ENCODE assay signal across 19 cellular contexts in the genomic region with DNA sequence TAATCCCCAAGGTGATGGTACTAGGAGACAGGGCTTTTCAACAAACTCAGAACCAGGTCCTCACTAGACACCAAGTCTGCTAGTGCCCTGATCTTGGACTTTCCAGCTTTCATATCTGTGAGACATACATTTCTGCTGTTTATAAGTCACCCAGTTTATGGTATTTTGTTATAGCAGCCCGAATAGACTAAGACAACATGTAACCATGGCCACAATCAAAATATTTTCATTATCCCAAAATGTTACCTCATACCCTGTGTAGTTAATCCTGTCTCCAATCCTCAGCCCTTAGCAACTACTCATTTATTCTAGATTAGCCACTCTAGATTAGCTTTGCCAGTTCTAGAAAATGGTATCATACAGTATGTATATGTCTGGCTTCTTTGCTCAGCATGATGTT.
"Had no signal": no experiment of that assay in that cellular context is flagged by ENCODE, and none has a peak within 500 bp of the region (broad histone marks: within the 10 kb centered on the region; RNA-seq: fewer than 3 reads in every experiment).

No MANE protein-coding gene starts in this region.

- H3K4me1 ChIP-seq: adrenal gland, parathyroid adenoma, upper lobe of left lung had no signal

- DNase-seq: activated CD4-positive, alpha-beta T cell treated with anti-CD3 and anti-CD28 coated beads for 1 hour; activated CD8-positive, alpha-beta memory T cell treated with anti-CD3 and anti-CD28 coated beads for 24 hours; activated CD8-positive, alpha-beta memory T cell treated with anti-CD3 and anti-CD28 coated beads, Interleukin-2, amount 50 U/mL, for 48 hours; activated effector memory CD4-positive, alpha-beta T cell treated with Interleukin-2 at 50 U/mL for 16 hours; activated naive CD4-positive, alpha-beta T cell treated with anti-CD3 and anti-CD28 coated beads, Interleukin-2, amount 50 U/mL, for 16 hours; activated T-cell treated with anti-CD3 and anti-CD28 coated beads, Interleukin-2, amount 50 U/mL, for 48 hours; adrenal gland; caudate nucleus; endodermal cell; immature natural killer cell; midbrain; sigmoid colon; stimulated activated CD4-positive, alpha-beta T cell treated with anti-CD3 and anti-CD28 coated beads, Interleukin-4, amount 100 ng/mL, for 24 hours; stomach; T-helper 2 cell; upper lobe of left lung; WERI-Rb-1 had no signal

- H3K27ac ChIP-seq: adrenal gland, parathyroid adenoma, sigmoid colon, stomach, upper lobe of left lung, WERI-Rb-1 had no signal

- H3K4me3 ChIP-seq: adrenal gland, sigmoid colon, stomach, upper lobe of left lung had no signal

- H3K36me3 ChIP-seq: adrenal gland, sigmoid colon, stomach, upper lobe of left lung, WERI-Rb-1 had no signal

- H3K9me3 ChIP-seq: adrenal gland, sigmoid colon, stomach, upper lobe of left lung had no signal

- ATAC-seq: stimulated activated effector memory CD8-positive, alpha-beta T cell treated with anti-CD3 and anti-CD28 coated beads, Interleukin-12 subunit alpha, Interleukin-12 subunit beta, amount 100 ng/mL, for 72 hours had no signal

- H3K27me3 ChIP-seq: adrenal gland, sigmoid colon, stomach, upper lobe of left lung had no signal
